In genomic region chr17:68134731-68135130, GRCh38 we compare ENCODE assay signal across 25 cellular contexts.
"Had no signal": no experiment of that assay in that cellular context is flagged by ENCODE, and none has a peak within 500 bp of the region (broad histone marks: within the 10 kb centered on the region; RNA-seq: fewer than 3 reads in every experiment).

No MANE protein-coding gene starts in this region.

- H3K27me3 ChIP-seq: dorsolateral prefrontal cortex, esophagus muscularis mucosa, foreskin keratinocyte, gastroesophageal sphincter, heart left ventricle, hepatocyte had no signal

- DNase-seq: dermis blood vessel endothelial cell; dorsolateral prefrontal cortex; effector CD4-positive, alpha-beta T cell; effector memory CD4-positive, alpha-beta T cell; foreskin keratinocyte; heart left ventricle; hypothalamus; immature natural killer cell; islet precursor cell; kidney; kidney glomerular epithelial cell; left colon; left ventricle myocardium inferior; lower lobe of right lung; mesenchymal stem cell; mucosa of descending colon had no signal

- H3K4me2 ChIP-seq: hepatocyte had no signal

- H3K27ac Mint-ChIP-seq: immature natural killer cell, mesothelial cell of epicardium had no signal

- H3K27ac ChIP-seq: coronary artery, dorsolateral prefrontal cortex, esophagus muscularis mucosa, foreskin keratinocyte, gastroesophageal sphincter, hepatocyte, lower lobe of right lung had no signal

- H3K4me3 ChIP-seq: coronary artery, dorsolateral prefrontal cortex, esophagus muscularis mucosa, gastroesophageal sphincter, heart left ventricle, hepatocyte, left ventricle myocardium inferior, lower lobe of right lung, mucosa of descending colon had no signal

- FAIRE-seq: colon, endothelial cell of umbilical vein, frontal cortex, kidney had no signal

- H3K9me3 ChIP-seq: esophagus muscularis mucosa, gastroesophageal sphincter, heart left ventricle, left ventricle myocardium inferior, lower lobe of right lung, mucosa of descending colon had no signal

- H3K4me3 Mint-ChIP-seq: immature natural killer cell, mesothelial cell of epicardium had no signal

- H3K9me3 Mint-ChIP-seq: immature natural killer cell, mesothelial cell of epicardium had no signal

- H2AFZ ChIP-seq: hepatocyte had no signal

- H3K79me2 ChIP-seq: hepatocyte had no signal

- H3K4me1 ChIP-seq: foreskin keratinocyte, lower lobe of right lung had no signal

- ATAC-seq: foreskin keratinocyte, gastroesophageal sphincter, left colon, left lobe of liver, mucosa of descending colon had no signal
